Comparison of ENCODE assay signal across 1 cellular context in genomic region chr3:42184622-42185010, GRCh38.
TF ChIP-seq lines count a peak whose summit lies in the region.

No MANE protein-coding gene starts in this region.

TF ChIP-seq in neural cell, 6 proteins besides CTCF, POLR2A, EP300 and RAD21:
- TF ChIP-seq, protein P1, sequence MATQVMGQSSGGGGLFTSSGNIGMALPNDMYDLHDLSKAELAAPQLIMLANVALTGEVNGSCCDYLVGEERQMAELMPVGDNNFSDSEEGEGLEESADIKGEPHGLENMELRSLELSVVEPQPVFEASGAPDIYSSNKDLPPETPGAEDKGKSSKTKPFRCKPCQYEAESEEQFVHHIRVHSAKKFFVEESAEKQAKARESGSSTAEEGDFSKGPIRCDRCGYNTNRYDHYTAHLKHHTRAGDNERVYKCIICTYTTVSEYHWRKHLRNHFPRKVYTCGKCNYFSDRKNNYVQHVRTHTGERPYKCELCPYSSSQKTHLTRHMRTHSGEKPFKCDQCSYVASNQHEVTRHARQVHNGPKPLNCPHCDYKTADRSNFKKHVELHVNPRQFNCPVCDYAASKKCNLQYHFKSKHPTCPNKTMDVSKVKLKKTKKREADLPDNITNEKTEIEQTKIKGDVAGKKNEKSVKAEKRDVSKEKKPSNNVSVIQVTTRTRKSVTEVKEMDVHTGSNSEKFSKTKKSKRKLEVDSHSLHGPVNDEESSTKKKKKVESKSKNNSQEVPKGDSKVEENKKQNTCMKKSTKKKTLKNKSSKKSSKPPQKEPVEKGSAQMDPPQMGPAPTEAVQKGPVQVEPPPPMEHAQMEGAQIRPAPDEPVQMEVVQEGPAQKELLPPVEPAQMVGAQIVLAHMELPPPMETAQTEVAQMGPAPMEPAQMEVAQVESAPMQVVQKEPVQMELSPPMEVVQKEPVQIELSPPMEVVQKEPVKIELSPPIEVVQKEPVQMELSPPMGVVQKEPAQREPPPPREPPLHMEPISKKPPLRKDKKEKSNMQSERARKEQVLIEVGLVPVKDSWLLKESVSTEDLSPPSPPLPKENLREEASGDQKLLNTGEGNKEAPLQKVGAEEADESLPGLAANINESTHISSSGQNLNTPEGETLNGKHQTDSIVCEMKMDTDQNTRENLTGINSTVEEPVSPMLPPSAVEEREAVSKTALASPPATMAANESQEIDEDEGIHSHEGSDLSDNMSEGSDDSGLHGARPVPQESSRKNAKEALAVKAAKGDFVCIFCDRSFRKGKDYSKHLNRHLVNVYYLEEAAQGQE (IDR thresholded peaks at IDR 0.05; ENCODE audit: borderline replicate concordance): no peak
- TF ChIP-seq POLR2AphosphoS5 (IDR thresholded peaks at IDR 0.05): no peak
- no peak for TF ChIP-seq EZH2 (IDR thresholded peaks at IDR 0.05; ENCODE audit: borderline replicate concordance, insufficient read depth, low read length, poor library complexity, severe bottlenecking)
- no peak for TF ChIP-seq TAF1 (IDR thresholded peaks at IDR 0.05; ENCODE audit: low read depth)
- TF ChIP-seq MXI1 (conservative IDR thresholded peaks at IDR 0.05; ENCODE audit: poor library complexity, severe bottlenecking): no peak
- TF ChIP-seq SMC3 (conservative IDR thresholded peaks at IDR 0.05; ENCODE audit: poor library complexity): no peak
TF ChIP-seq in neural cell: peak in this region for 0.
